1 cellular context compared by ENCODE assay signal in the genomic region with DNA sequence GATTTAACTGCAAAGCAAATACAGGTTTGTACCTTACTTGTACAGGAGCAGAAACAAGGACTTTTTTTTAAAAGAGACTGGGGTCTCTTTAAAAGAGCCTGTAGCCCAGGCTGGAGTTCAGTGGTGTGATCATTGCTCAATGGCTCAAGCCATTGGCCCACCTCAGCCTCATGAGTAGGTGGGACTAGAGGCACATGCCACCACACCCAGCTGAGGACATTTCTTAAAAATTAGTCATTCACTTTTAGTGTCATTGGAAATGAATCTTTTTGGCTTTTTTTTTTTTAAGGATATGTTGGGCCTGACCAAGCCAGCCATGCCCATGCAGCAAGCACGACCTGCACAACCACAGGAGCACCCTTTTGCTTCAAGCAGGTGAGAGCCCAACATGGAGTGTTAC.
TF ChIP-seq lines count a peak whose summit lies in the region.

No MANE protein-coding gene starts in this region.

TF ChIP-seq in HCT116, 20 proteins besides CTCF, POLR2A, EP300 and RAD21:
- TF ChIP-seq FOSL1 (IDR thresholded peaks at IDR 0.05; ENCODE audit: low read depth): no peak
- no peak for TF ChIP-seq TCF7L2 (IDR thresholded peaks at IDR 0.05; ENCODE audit: borderline replicate concordance, extremely low read depth, insufficient read depth, insufficient read length)
- no peak for TF ChIP-seq YY1 (IDR thresholded peaks at IDR 0.05; ENCODE audit: extremely low read depth, insufficient replicate concordance, low read depth, low read length)
- no peak for TF ChIP-seq SIN3A (IDR thresholded peaks at IDR 0.05; ENCODE audit: low read depth)
- TF ChIP-seq CEBPB (IDR thresholded peaks at IDR 0.05; ENCODE audit: low read depth): no peak
- no peak for TF ChIP-seq REST (IDR thresholded peaks at IDR 0.05; ENCODE audit: low read depth)
- TF ChIP-seq CBX3 (IDR thresholded peaks at IDR 0.05; ENCODE audit: low read depth): no peak
- no peak for TF ChIP-seq JUND (IDR thresholded peaks at IDR 0.05)
- TF ChIP-seq EZH2phosphoT487 (IDR thresholded peaks at IDR 0.05; ENCODE audit: borderline replicate concordance): no peak
- no peak for TF ChIP-seq SP1 (IDR thresholded peaks at IDR 0.05; ENCODE audit: low read depth)
- TF ChIP-seq, protein P1, sequence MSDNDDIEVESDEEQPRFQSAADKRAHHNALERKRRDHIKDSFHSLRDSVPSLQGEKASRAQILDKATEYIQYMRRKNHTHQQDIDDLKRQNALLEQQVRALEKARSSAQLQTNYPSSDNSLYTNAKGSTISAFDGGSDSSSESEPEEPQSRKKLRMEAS (IDR thresholded peaks at IDR 0.05): no peak
- no peak for TF ChIP-seq ZBTB33 (IDR thresholded peaks at IDR 0.05; ENCODE audit: extremely low read depth, insufficient replicate concordance, low read length)
- TF ChIP-seq SRF (IDR thresholded peaks at IDR 0.05; ENCODE audit: low read depth): no peak
- no peak for TF ChIP-seq ZNF274 (IDR thresholded peaks at IDR 0.05; ENCODE audit: low read depth, low read length)
- TF ChIP-seq ATF3 (IDR thresholded peaks at IDR 0.05): no peak
- TF ChIP-seq EZH2 (IDR thresholded peaks at IDR 0.05): no peak
- no peak for TF ChIP-seq EGR1 (IDR thresholded peaks at IDR 0.05; ENCODE audit: low read depth)
- TF ChIP-seq ZFX (IDR thresholded peaks at IDR 0.05): no peak
- TF ChIP-seq ELF1 (IDR thresholded peaks at IDR 0.05; ENCODE audit: borderline replicate concordance, low read depth): no peak
